11 cellular contexts compared by ENCODE assay signal in genomic region chr10:92181575-92181974, GRCh38.
DNase-seq lines count a peak whose midpoint lies in the region; ATAC-seq, FAIRE-seq and TF ChIP-seq lines count a peak whose summit lies in the region.
"Had no signal": no experiment of that assay in that cellular context is flagged by ENCODE, and none has a peak within 500 bp of the region (broad histone marks: within the 10 kb centered on the region; RNA-seq: fewer than 3 reads in every experiment).

No MANE protein-coding gene starts in this region.

- no peak for TF ChIP-seq EP300 in HepG2 (IDR thresholded peaks at IDR 0.05; ENCODE audit: low read depth in 2 of 2, low read length in 2 of 2)
- no peak for TF ChIP-seq EP300 in HepG2 (CRISPR knock-in tag; IDR thresholded peaks at IDR 0.05; ENCODE audit: borderline replicate concordance)
- TF ChIP-seq EP300 in tibial nerve (IDR thresholded peaks at IDR 0.05), result no peak

- H3K36me3 ChIP-seq in CD4-positive, CD25-positive, alpha-beta regulatory T cell (ENCODE audit: control insufficient read depth, insufficient read depth, low read length), result peaks cover 2% of the 10 kb centered on the region
- H3K36me3 ChIP-seq in HepG2 (replicated peaks in 1 of 2; ENCODE audit: control insufficient read depth in 1 of 2, insufficient read depth in 2 of 2, low read length in 2 of 2) (peaks cover 0 to 9% of the 10 kb centered on the region in 2 experiments; a peak in 1 of 5 replicates), tibial nerve (peaks cover 0 to 1% (median 0%) of the 10 kb centered on the region in 3 donors)

- 70% methylated on average over 2 of the region's 2 CpGs for WGBS in HepG2 (ENCODE audit: low lambda C conversion rate)
- 23 to 24% methylated on average over 2 of the region's 2 CpGs for WGBS in tibial nerve, 2 donors

- intact Hi-C loops in HepG2 (cut with micrococcal nuclease; ENCODE audit: unreplicated experiment), result loop anchor here (5.0 kb wide), 1 partner anchor 111 kb away; the partner anchor contains the start of genes CPEB3 and MARCHF5

- in situ Hi-C loops in astrocyte of the spinal cord (cut with HindIII; ENCODE audit: low sequenced_read_pairs), result no loop called here
- in situ Hi-C loops in HepG2 (cut with HindIII; ENCODE audit: extremely low pct_ligation_motif_present, low pct_unique_long_range_greater_than_20kb), result no loop called here

- H3K36me3 Mint-ChIP-seq in CD4-positive, CD25-positive, alpha-beta regulatory T cell, result peaks cover 18% of the 10 kb centered on the region

- H2AFZ ChIP-seq in HepG2 (ENCODE audit: low read length), result no peak overlapping the region

- H3K9me3 ChIP-seq in CD4-positive, CD25-positive, alpha-beta regulatory T cell (ENCODE audit: control insufficient read depth in 2 of 2, low read length in 2 of 2), result no peaks in the 10 kb centered on the region
- H3K9me3 ChIP-seq in HepG2 (ENCODE audit: low read length), result no peaks in the 10 kb centered on the region
- H3K9me3 ChIP-seq in tibial nerve, result no peaks in the 10 kb centered on the region

- no peaks in the 10 kb centered on the region for H4K20me1 ChIP-seq in HepG2 (ENCODE audit: insufficient read depth, low read length)

- BruUV-seq in HepG2 (replicated peaks; lab: Mats Ljungman, UMichigan), result no TSS peak

- H3K9ac ChIP-seq in HepG2 (ENCODE audit: insufficient read depth, low read depth, low read length), result no peak overlapping the region

- peaks cover 4% of the 10 kb centered on the region for H3K4me1 ChIP-seq in CD4-positive, CD25-positive, alpha-beta regulatory T cell (ENCODE audit: control insufficient read depth, insufficient read depth, low read length, poor library complexity, severe bottlenecking)
- no peaks in the 10 kb centered on the region for H3K4me1 ChIP-seq in HepG2 (ENCODE audit: insufficient read depth, low read length)
- peaks cover 0 to 8% (median 0%) of the 10 kb centered on the region in 4 donors for H3K4me1 ChIP-seq in tibial nerve

- no peak overlapping the region for H3K4me2 ChIP-seq in HepG2 (ENCODE audit: low read depth, low read length)

- H3K27me3 Mint-ChIP-seq in CD4-positive, CD25-positive, alpha-beta regulatory T cell, result no peaks in the 10 kb centered on the region

- peak; percentile 29 for TF ChIP-seq CTCF in astrocyte of the spinal cord (IDR thresholded peaks at IDR 0.05; ENCODE audit: low read depth, low read length)
- no peak for TF ChIP-seq CTCF in HepG2 (CRISPR knock-in tag; IDR thresholded peaks at IDR 0.05)
- TF ChIP-seq CTCF in tibial nerve (IDR thresholded peaks at IDR 0.05), result no peak

- no peaks in the 10 kb centered on the region for H3K79me2 ChIP-seq in HepG2 (ENCODE audit: insufficient read depth, low read length)

- FAIRE-seq in HepG2 (lab: Jason Lieb, UNC), result no peak

- no peak for TF ChIP-seq RAD21 in HepG2 (CRISPR knock-in tag; IDR thresholded peaks at IDR 0.05)

- no peaks in the 10 kb centered on the region for H3K27me3 ChIP-seq in CD4-positive, CD25-positive, alpha-beta regulatory T cell (ENCODE audit: control insufficient read depth, insufficient read depth, low read length)
- H3K27me3 ChIP-seq in HepG2 (ENCODE audit: control insufficient read depth in 1 of 2, insufficient read depth in 2 of 2, low read length in 2 of 2) (no peaks in the 10 kb centered on the region), tibial nerve (no peaks in the 10 kb centered on the region)

- peaks cover 0 to 22% (median 9%) of the 10 kb centered on the region in 4 donors for H3K4me1 Mint-ChIP-seq in CD4-positive, CD25-positive, alpha-beta regulatory T cell

- no peak overlapping the region for H3K27ac ChIP-seq in CD4-positive, CD25-positive, alpha-beta regulatory T cell (ENCODE audit: insufficient read depth, low read length, poor library complexity, severe bottlenecking)
- H3K27ac ChIP-seq in HepG2 (ENCODE audit: extremely low read length, insufficient read depth, low read length) (no peak overlapping the region), tibial nerve (no peak overlapping the region)
- H3K27ac ChIP-seq: WERI-Rb-1 had no signal

- TF ChIP-seq POLR2A in HepG2 (IDR thresholded peaks at IDR 0.05; ENCODE audit: insufficient read depth in 1 of 2, low read depth in 2 of 2, low read length in 2 of 2), result no peak
- TF ChIP-seq POLR2A in tibial nerve (IDR thresholded peaks at IDR 0.05), result no peak

- peak in 2 of 3 donors; percentile 26 to 32 for DNase-seq in CD4-positive, CD25-positive, alpha-beta regulatory T cell
- DNase-seq in astrocyte of the spinal cord (ENCODE audit: low read depth, low spot score) (no peak), HepG2 (ENCODE audit: low spot score) (peak; percentile 8), SW480 (ENCODE audit: low spot score) (no peak), tibial nerve (ENCODE audit: low spot score in 2 of 2) (no peak)
- DNase-seq in activated CD4-positive, alpha-beta T cell treated with anti-CD3 and anti-CD28 coated beads, Interleukin-2, amount 50 U/mL, for 4 hours, result no peak
- DNase-seq in stimulated activated CD4-positive, alpha-beta T cell treated with anti-CD3 and anti-CD28 coated beads, Interleukin-4, amount 100 ng/mL, for 24 hours, result no peak
- DNase-seq: effector CD8-positive, alpha-beta T cell; stimulated activated naive CD8-positive, alpha-beta T cell treated with anti-CD3 and anti-CD28 coated beads, Interleukin-15, Interleukin-2, amounts not matched to agents 100 U/mL and 50 U/mL, for 24 hours; WERI-Rb-1 had no signal

- peaks cover 0 to 2% (median 0%) of the 10 kb centered on the region in 7 donors for H3K9me3 Mint-ChIP-seq in CD4-positive, CD25-positive, alpha-beta regulatory T cell

- H3K4me3 ChIP-seq in CD4-positive, CD25-positive, alpha-beta regulatory T cell (ENCODE audit: low read depth, low read length), result no peak overlapping the region
- H3K4me3 ChIP-seq in astrocyte of the spinal cord (ENCODE audit: low read depth, low read length) (no peak overlapping the region), HepG2 (replicated peaks in 1 of 3; ENCODE audit: insufficient read depth in 1 of 3, low read depth in 2 of 3, low read length in 3 of 3) (no peak overlapping the region), tibial nerve (no peak overlapping the region)

- H3K27ac Mint-ChIP-seq in CD4-positive, CD25-positive, alpha-beta regulatory T cell, result peak overlapping the region in 2 of 3 donors; percentile 6 to 49

- peak in 1 of 2 donors; percentile 55 for ATAC-seq in CD4-positive, CD25-positive, alpha-beta regulatory T cell (ENCODE audit: low read depth in 2 of 2)
- ATAC-seq in HG02623 (IDR thresholded peaks at IDR 0.05; ENCODE audit: unreplicated experiment) (peak; percentile 41), HepG2 (no peak)
- ATAC-seq: stimulated activated naive CD8-positive, alpha-beta T cell treated with anti-CD3 and anti-CD28 coated beads, Interleukin-15, Interleukin-2, amounts not matched to agents 100 U/mL and 50 U/mL, for 24 hours had no signal

- POLR2A ChIA-PET in HepG2 (lab: Yijun Ruan, JAX), result no interaction called here

- H3K4me3 Mint-ChIP-seq in CD4-positive, CD25-positive, alpha-beta regulatory T cell, result no peak overlapping the region

- CTCF ChIA-PET in HepG2 (lab: Yijun Ruan, JAX; ENCODE audit: low intra/inter-chr PET ratio, low total read pairs), result no interaction called here

TF ChIP-seq in HepG2, 621 proteins besides CTCF, POLR2A, EP300 and RAD21 (continues in another document):
- TF ChIP-seq ZNF660 (CRISPR knock-in tag; IDR thresholded peaks at IDR 0.05; ENCODE audit: borderline replicate concordance, low read depth), result no peak
- TF ChIP-seq NFIB (CRISPR knock-in tag; IDR thresholded peaks at IDR 0.05; ENCODE audit: borderline replicate concordance), result no peak
- no peak for TF ChIP-seq KLF9 (CRISPR knock-in tag; IDR thresholded peaks at IDR 0.05; ENCODE audit: low read depth)
- no peak for TF ChIP-seq ZNF674 (CRISPR knock-in tag; IDR thresholded peaks at IDR 0.05; ENCODE audit: low read depth)
- no peak for TF ChIP-seq FOSL1 (CRISPR knock-in tag; IDR thresholded peaks at IDR 0.05; ENCODE audit: borderline replicate concordance)
- no peak for TF ChIP-seq RBM22 (optimal IDR thresholded peaks at IDR 0.05; ENCODE audit: low read length)
- no peak for TF ChIP-seq AGO2 (optimal IDR thresholded peaks at IDR 0.05; ENCODE audit: low read depth, low read length)
- no peak for TF ChIP-seq ATF7 (IDR thresholded peaks at IDR 0.05)
- TF ChIP-seq ATF7 (CRISPR knock-in tag; IDR thresholded peaks at IDR 0.05), result no peak
- no peak for TF ChIP-seq POLR2G (IDR thresholded peaks at IDR 0.05; ENCODE audit: low read depth, low read length)
- TF ChIP-seq ZNF484 (CRISPR knock-in tag; IDR thresholded peaks at IDR 0.05; ENCODE audit: borderline replicate concordance, low read depth), result no peak
- TF ChIP-seq UBTF (CRISPR knock-in tag; IDR thresholded peaks at IDR 0.05), result no peak
- TF ChIP-seq KLF13 (CRISPR knock-in tag; IDR thresholded peaks at IDR 0.05), result no peak
- no peak for TF ChIP-seq DRAP1 (CRISPR knock-in tag; IDR thresholded peaks at IDR 0.05)
- TF ChIP-seq RFX1 (IDR thresholded peaks at IDR 0.05), result no peak
- no peak for TF ChIP-seq ZNF564 (CRISPR knock-in tag; IDR thresholded peaks at IDR 0.05)

Comparison
In these comparisons a context has a peak if more than half of its experiments do, and no peak if none do; other contexts are left out.
1. DNase-seq: peak in CD4-positive, CD25-positive, alpha-beta regulatory T cell (2 of 3) and HepG2 (single experiment); none in astrocyte of the spinal cord (single experiment), SW480 (single experiment), tibial nerve (0 of 2), activated CD4-positive, alpha-beta T cell treated with anti-CD3 and anti-CD28 coated beads, Interleukin-2, amount 50 U/mL, for 4 hours (0 of 2) and stimulated activated CD4-positive, alpha-beta T cell treated with anti-CD3 and anti-CD28 coated beads, Interleukin-4, amount 100 ng/mL, for 24 hours (single experiment).